In genomic region chr10:30062090-30062489, GRCh38 we compare ENCODE assay signal across 17 cellular contexts. TPM values are rescaled to one million over a fixed set of nuclear protein-coding genes. Genes with fewer than 3 reads are reported as not detected.
A peak's percentile ranks its signal among the peaks of the same experiment; 100 is the strongest.
DNase-seq lines count a peak whose midpoint lies in the region; ATAC-seq, FAIRE-seq and TF ChIP-seq lines count a peak whose summit lies in the region.
"Had no signal": no experiment of that assay in that cellular context is flagged by ENCODE, and none has a peak within 500 bp of the region (broad histone marks: within the 10 kb centered on the region; RNA-seq: fewer than 3 reads in every experiment).

No MANE protein-coding gene starts in this region.

- H3K9me3 ChIP-seq in Panc1 (ENCODE audit: control insufficient read depth, insufficient read depth, low read depth, low read length), result no peaks in the 10 kb centered on the region

- peaks cover 40% of the 10 kb centered on the region for H3K4me1 Mint-ChIP-seq in mesothelial cell of epicardium

- H3K27ac ChIP-seq in Panc1 (ENCODE audit: low read length), result peak overlapping the region; percentile 48; the same call in 1 of the 2 replicates
- H3K27ac ChIP-seq: cardiac muscle cell, hepatocyte had no signal

- BruUV-seq in Panc1 (replicated peaks; lab: Mats Ljungman, UMichigan), result no TSS peak

- H3K27me3 Mint-ChIP-seq in mesothelial cell of epicardium (ENCODE audit: low read depth), result peaks cover 26% of the 10 kb centered on the region

- no peak for FAIRE-seq in GM12892 (lab: Jason Lieb, UNC)
- FAIRE-seq: endometrium had no signal

- H3K27me3 ChIP-seq in Panc1 (ENCODE audit: control insufficient read depth, insufficient read depth, low read length), result no peaks in the 10 kb centered on the region
- H3K27me3 ChIP-seq: cardiac muscle cell, hepatocyte had no signal

- H3K4me3 Mint-ChIP-seq in mesothelial cell of epicardium, result no peak overlapping the region
- H3K4me3 Mint-ChIP-seq: GM23338, naive B cell had no signal

- peaks cover 21% of the 10 kb centered on the region for H3K4me1 ChIP-seq in Panc1 (ENCODE audit: control insufficient read depth, insufficient read depth, low read length)

- POLR2A ChIA-PET in Panc1 (lab: Charles Lee), result no interaction called here

- ATAC-seq in Panc1 (no peak), GM18861 (IDR thresholded peaks at IDR 0.05; ENCODE audit: unreplicated experiment) (no peak), GM19324 (IDR thresholded peaks at IDR 0.05; ENCODE audit: low FRiP score, unreplicated experiment) (no peak)
- ATAC-seq: GM23338 had no signal

- no peak overlapping the region for H3K27ac Mint-ChIP-seq in mesothelial cell of epicardium
- H3K27ac Mint-ChIP-seq: GM23338 had no signal

- no peaks in the 10 kb centered on the region for H3K36me3 ChIP-seq in Panc1 (ENCODE audit: control insufficient read depth, insufficient read depth, low read length)
- H3K36me3 ChIP-seq: cardiac muscle cell had no signal

- intact Hi-C loops in Panc1 (cut with micrococcal nuclease; ENCODE audit: unreplicated experiment), result no loop called here

- no peak for TF ChIP-seq CTCF in Panc1 (IDR thresholded peaks at IDR 0.05)
- no peak for TF ChIP-seq CTCF in mesothelial cell of epicardium (IDR thresholded peaks at IDR 0.05; ENCODE audit: unreplicated experiment)

- CTCF ChIA-PET in Panc1 (lab: Charles Lee), result no interaction called here

- no peaks in the 10 kb centered on the region for H3K9me3 Mint-ChIP-seq in mesothelial cell of epicardium
- H3K9me3 Mint-ChIP-seq: GM23338 had no signal

- H3K4me3 ChIP-seq in Panc1 (ENCODE audit: low read depth in 2 of 2, low read length in 2 of 2) (no peak overlapping the region), skeletal muscle cell (ENCODE audit: low read depth, low read length) (no peak overlapping the region)
- H3K4me3 ChIP-seq: cardiac muscle cell, GM23338, hepatocyte had no signal

- no peaks in the 10 kb centered on the region for H3K36me3 Mint-ChIP-seq in mesothelial cell of epicardium

- TF ChIP-seq POLR2A in GM12892 (IDR thresholded peaks at IDR 0.05; ENCODE audit: low read depth, low read length), result no peak

- peak; percentile 81 for DNase-seq in GM03348 (ENCODE audit: low spot score)
- no peak for DNase-seq in Panc1 (ENCODE audit: low read depth, low spot score)
- DNase-seq in dermis blood vessel endothelial cell, result peak; percentile 52
- DNase-seq in skeletal muscle cell (ENCODE audit: low read depth), result peak; percentile 81
- no peak for DNase-seq in GM12892 (ENCODE audit: insufficient read length)
- DNase-seq in mesothelial cell of epicardium (ENCODE audit: low spot score in 2 of 2, unreplicated experiment in 2 of 2), result no peak
- DNase-seq: COR-L47; naive B cell; NCI-H1092 treated with DMSO at 0.1 percent for 48 hours; stimulated activated CD4-positive, alpha-beta T cell treated with anti-CD3 and anti-CD28 coated beads, Interleukin-1b, Interleukin-23, amount 100 ng/mL, for 48 hours; trophoblast cell had no signal

- in situ Hi-C loops in Panc1 (cut with HindIII; ENCODE audit: low pct_unique_long_range_greater_than_20kb, low sequenced_read_pairs), result no loop called here

RNA-seq across cellular contexts. Expression of gene JCAD, which starts 2.7 kb away (rescaled TPM):
- total RNA-seq in Panc1 (2021; ENCODE audit: unreplicated experiment), result 40.7 TPM
- 14.6 TPM for polyA plus RNA-seq in Panc1 (2012; ENCODE audit: insufficient read length)
- 74.7 and 96.4 TPM in 2 replicates for total RNA-seq in dermis blood vessel endothelial cell
- polyA plus RNA-seq in GM12892 (2012; ENCODE audit: missing spikeins), result 0.04 TPM
- total RNA-seq in mesothelial cell of epicardium, result 20.4 to 22.8 TPM (median 21.5 TPM) in 3 replicates

Comparison
In these comparisons a context has a peak if more than half of its experiments do, and no peak if none do; other contexts are left out.
1. DNase-seq: peak in GM03348 (single experiment), dermis blood vessel endothelial cell (single experiment) and skeletal muscle cell (single experiment); none in Panc1 (single experiment), GM12892 (single experiment) and mesothelial cell of epicardium (0 of 2).